ENCODE assay signal across 15 cellular contexts in the genomic region with DNA sequence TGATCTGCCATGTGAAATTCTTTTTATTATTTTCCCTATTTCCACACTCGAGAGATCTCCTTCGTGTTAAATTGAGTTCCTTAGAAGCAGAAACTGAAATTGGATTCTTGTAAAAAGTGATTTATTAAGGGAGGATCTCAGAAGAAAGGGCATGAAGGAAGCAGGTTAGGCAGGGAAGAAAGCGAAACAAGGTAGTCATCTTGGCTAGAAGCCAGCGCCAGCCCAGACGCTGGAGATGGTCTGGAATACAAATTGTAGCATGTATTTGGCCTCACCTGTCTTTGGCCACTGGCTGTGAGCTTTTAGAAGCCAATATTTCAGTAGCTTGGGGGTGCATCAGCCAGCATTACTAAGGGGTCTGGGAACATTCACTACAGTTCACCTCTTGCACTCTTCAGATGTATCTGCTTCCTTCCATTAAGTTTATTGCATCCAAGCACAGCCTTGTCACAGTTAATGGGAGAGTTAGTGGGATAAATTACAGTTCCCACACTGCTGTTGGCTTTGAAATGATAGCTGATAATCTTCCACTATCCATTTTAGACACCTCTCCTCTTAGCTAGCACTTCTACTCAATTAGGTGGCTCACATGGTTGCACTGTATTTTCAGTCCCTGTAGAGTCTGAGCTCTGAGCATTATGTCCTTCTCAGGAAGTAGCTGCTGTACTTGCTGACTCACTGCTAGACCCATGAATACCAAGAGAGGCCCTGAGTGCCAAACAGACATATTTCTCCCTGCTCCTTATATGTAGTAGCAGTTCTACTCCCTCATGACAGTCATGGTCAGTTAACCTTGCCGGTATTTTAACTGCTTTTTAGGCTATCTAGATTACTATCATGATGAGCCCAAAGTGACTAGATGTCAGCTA. TPM values are rescaled to one million over a fixed set of nuclear protein-coding genes. Genes with fewer than 3 reads are reported as not detected.
DNase-seq lines count a peak whose midpoint lies in the region; ATAC-seq and TF ChIP-seq lines count a peak whose summit lies in the region.
"Had no signal": no experiment of that assay in that cellular context is flagged by ENCODE, and none has a peak within 500 bp of the region (broad histone marks: within the 10 kb centered on the region; RNA-seq: fewer than 3 reads in every experiment).

No MANE protein-coding gene starts in this region.

- H3K27me3 ChIP-seq in stomach (no peaks in the 10 kb centered on the region), right cardiac atrium (ENCODE audit: control insufficient read depth, insufficient read depth) (no peaks in the 10 kb centered on the region)
- H3K27me3 ChIP-seq: gastroesophageal sphincter had no signal

- peak overlapping the region in 1 of 4 donors; percentile 9 for H3K4me3 ChIP-seq in stomach
- H3K4me3 ChIP-seq in right cardiac atrium (ENCODE audit: low read length), result no peak overlapping the region
- H3K4me3 ChIP-seq: gastroesophageal sphincter had no signal

- no peak for TF ChIP-seq CTCF in RWPE1 (conservative IDR thresholded peaks at IDR 0.05; ENCODE audit: low read depth)
- TF ChIP-seq CTCF in stomach (IDR thresholded peaks at IDR 0.05), result no peak

- ATAC-seq in GM18870 (IDR thresholded peaks at IDR 0.05; ENCODE audit: unreplicated experiment) (no peak), right cardiac atrium (no peak)
- ATAC-seq: gastroesophageal sphincter had no signal

- DNase-seq in HT1080 (ENCODE audit: low read depth) (peak; percentile 71), RWPE1 (ENCODE audit: low spot score) (peak; percentile 43), islet precursor cell (peak; percentile 66), stomach (peak; percentile 61), hypothalamus (lab: John Stamatoyannopoulos, UW) (no peak), right cardiac atrium (no peak), NCI-H748 treated with DMSO at 0.1 percent for 48 hours (lab: John Stamatoyannopoulos, UW) (no peak)
- DNase-seq: Karpas-422; NCI-H2081 treated with DMSO at 0.1 percent for 48 hours; retina; stimulated activated naive CD4-positive, alpha-beta T cell had no signal

- CTCF ChIA-PET in RWPE1 (lab: Yijun Ruan, JAX), result no interaction called here

- H3K9me3 ChIP-seq in stomach, result no peaks in the 10 kb centered on the region
- no peaks in the 10 kb centered on the region for H3K9me3 ChIP-seq in right cardiac atrium (ENCODE audit: control insufficient read depth, low read length)
- H3K9me3 ChIP-seq: gastroesophageal sphincter had no signal

- no peak overlapping the region for H3K27ac ChIP-seq in RWPE1
- no peak overlapping the region for H3K27ac ChIP-seq in stomach
- no peak overlapping the region for H3K27ac ChIP-seq in right cardiac atrium (ENCODE audit: low read length)
- H3K27ac ChIP-seq: gastroesophageal sphincter had no signal

- 60 to 75% (median 61%) methylated on average over 6 of the region's 6 CpGs for WGBS in stomach, 5 donors
- 75% methylated on average over 6 of the region's 6 CpGs for WGBS in right cardiac atrium

- POLR2A ChIA-PET in RWPE1 (lab: Yijun Ruan, JAX; ENCODE audit: low non-redundant PET), result no interaction called here

- no peaks in the 10 kb centered on the region for H3K36me3 ChIP-seq in stomach
- H3K36me3 ChIP-seq: gastroesophageal sphincter had no signal

- TF ChIP-seq POLR2A in stomach (IDR thresholded peaks at IDR 0.05), result no peak

- no peak for TF ChIP-seq EP300 in stomach (IDR thresholded peaks at IDR 0.05)

- H3K4me1 ChIP-seq in stomach (no peaks in the 10 kb centered on the region), right cardiac atrium (ENCODE audit: control insufficient read depth, insufficient read depth, low read length) (no peaks in the 10 kb centered on the region)
- H3K4me1 ChIP-seq: gastroesophageal sphincter had no signal

- intact Hi-C loops in stomach (cut with DNase I; ENCODE audit: low total_unique reads) (no loop called here), right cardiac atrium (cut with DNase I) (no loop called here)

RNA-seq across cellular contexts. Expression of a gene that starts 14.6 kb away (rescaled TPM):
- total RNA-seq in HT1080 (2014; rRNA removed; shearing (Covaris generic)), result not detected in 2 replicates
- not detected in 2 replicates for polyA plus RNA-seq in HT1080 (2015; cell fraction: cytosol; rRNA removed)
- not detected in 2 replicates for polyA plus RNA-seq in HT1080 (2015; cell fraction: nucleus; rRNA removed)
- total RNA-seq in stomach, result not detected
- polyA plus RNA-seq in stomach, result not detected
- total RNA-seq in right cardiac atrium, result not detected
- polyA plus RNA-seq in right cardiac atrium, result not detected
- total RNA-seq: gastroesophageal sphincter, myocyte had no signal
- polyA plus RNA-seq: CD14-positive monocyte had no signal

Comparison
In these comparisons a context has a peak if more than half of its experiments do, and no peak if none do; other contexts are left out.
1. DNase-seq: peak in HT1080 (single experiment), RWPE1 (single experiment), islet precursor cell (single experiment) and stomach (single experiment); none in hypothalamus (0 of 51), right cardiac atrium (0 of 3) and NCI-H748 treated with DMSO at 0.1 percent for 48 hours (single experiment).